9 cellular contexts compared by ENCODE assay signal in genomic region chr10:107814865-107815487, GRCh38.
DNase-seq lines count a peak whose midpoint lies in the region; ATAC-seq, FAIRE-seq and TF ChIP-seq lines count a peak whose summit lies in the region.
"Had no signal": no experiment of that assay in that cellular context is flagged by ENCODE, and none has a peak within 500 bp of the region (broad histone marks: within the 10 kb centered on the region; RNA-seq: fewer than 3 reads in every experiment).

No MANE protein-coding gene starts in this region.

- H3K9me3 Mint-ChIP-seq in activated T-helper 2 cell treated with anti-CD3 and anti-CD28 coated beads, Interferon-gamma antibody, Interleukin-2, Interleukin-4, amounts not matched to agents 10 μg/mL and 5 μg/mL and 100 μg/mL, durations not matched to agents 14 hours and 24 hours and 36 hours = peaks cover 12% of the 10 kb centered on the region

- H3K27me3 ChIP-seq in NT2/D1 (ENCODE audit: insufficient read depth, insufficient read length) (no peaks in the 10 kb centered on the region), H1 (replicated peaks in 1 of 4; ENCODE audit: control insufficient read depth in 3 of 4, extremely low read depth in 1 of 4, insufficient read depth in 3 of 4, low read length in 3 of 4) (no peaks in the 10 kb centered on the region; a peak in 1 of 7 replicates)

- H3K14ac ChIP-seq in H1 (ENCODE audit: insufficient read length) = no peak overlapping the region

- H2BK20ac ChIP-seq in H1 (ENCODE audit: low read length) = no peak overlapping the region

- H2BK15ac ChIP-seq in H1 (ENCODE audit: low read length) = no peak overlapping the region

- no peaks in the 10 kb centered on the region for H3K36me3 Mint-ChIP-seq in activated T-helper 2 cell treated with anti-CD3 and anti-CD28 coated beads, Interferon-gamma antibody, Interleukin-2, Interleukin-4, amounts not matched to agents 10 μg/mL and 5 μg/mL and 100 μg/mL, durations not matched to agents 14 hours and 24 hours and 36 hours (ENCODE audit: low read depth)

- 77% methylated on average over 6 of the region's 6 CpGs; no CpG with 5 or more reads in 1 of the 2 experiments for WGBS in H1 (ENCODE audit: extremely low coverage in 1 of 2, insufficient coverage in 1 of 2, insufficient read length in 1 of 2, insufficient replicate concordance in 2 of 2, low coverage in 1 of 2, low lambda C conversion rate in 2 of 2, missing lambda C conversion rate in 1 of 2), 2 experiments

- H3K4me2 ChIP-seq in H1 (ENCODE audit: insufficient read depth in 1 of 2, low read depth in 2 of 2, low read length in 2 of 2) = no peak overlapping the region

- no peak for TF ChIP-seq EP300 in H1 (IDR thresholded peaks at IDR 0.05; ENCODE audit: borderline replicate concordance in 1 of 2, low read depth in 2 of 2, low read length in 2 of 2)

- H3K4ac ChIP-seq in H1 (replicated peaks; ENCODE audit: insufficient read length, low read depth, low read length) = no peak overlapping the region

- no peak overlapping the region for H3K56ac ChIP-seq in H1 (replicated peaks; ENCODE audit: insufficient read length, low read depth, low read length)

- ATAC-seq in HG02623 (IDR thresholded peaks at IDR 0.05; ENCODE audit: unreplicated experiment) = peak; percentile 64

- TF ChIP-seq CTCF in H1 (IDR thresholded peaks at IDR 0.05; ENCODE audit: control extremely low read depth in 1 of 3, insufficient read depth in 1 of 3, low read depth in 1 of 3, low read length in 3 of 3) = peak; percentile 48 to 90 (median 71)

- intact Hi-C loops in activated T-helper 2 cell treated with anti-CD3 and anti-CD28 coated beads, Interferon-gamma antibody, Interleukin-2, Interleukin-4, amounts not matched to agents 10 μg/mL and 5 μg/mL and 100 μg/mL, durations not matched to agents 14 hours and 24 hours and 36 hours (cut with micrococcal nuclease) = no loop called here

- H3K4me1 ChIP-seq in NT2/D1 (ENCODE audit: insufficient read depth, insufficient read length) (no peaks in the 10 kb centered on the region), H1 (replicated peaks in 1 of 4; ENCODE audit: control insufficient read depth in 3 of 4, insufficient read depth in 4 of 4, low read length in 3 of 4) (no peaks in the 10 kb centered on the region; a peak in 1 of 7 replicates)

- H3K9ac ChIP-seq in NT2/D1 (ENCODE audit: insufficient read length, low read depth) (no peak overlapping the region), H1 (replicated peaks in 1 of 4; ENCODE audit: extremely low read depth in 1 of 4, low read depth in 3 of 4, low read length in 3 of 4) (no peak overlapping the region)

- no peaks in the 10 kb centered on the region for H4K20me1 ChIP-seq in H1 (replicated peaks in 1 of 2; ENCODE audit: control insufficient read depth in 1 of 2, insufficient read depth in 2 of 2, low read length in 2 of 2)

- H3K23me2 ChIP-seq in H1 (ENCODE audit: low read depth, low read length) = no peaks in the 10 kb centered on the region; the same call in 1 of the 2 replicates

- TF ChIP-seq RAD21 in H1 (IDR thresholded peaks at IDR 0.05 in 1 of 2, conservative IDR thresholded peaks at IDR 0.05 in 1 of 2; ENCODE audit: low read depth in 2 of 2, low read length in 2 of 2) = peak; percentile 90

- H3K36me3 ChIP-seq in NT2/D1 (ENCODE audit: insufficient read depth, insufficient read length, low read length) (no peaks in the 10 kb centered on the region), H1 (ENCODE audit: control insufficient read depth in 2 of 4, insufficient read depth in 4 of 4, low read length in 3 of 4) (no peaks in the 10 kb centered on the region)

- H3K18ac ChIP-seq in H1 (ENCODE audit: extremely low read depth, low read length) = no peak overlapping the region

- H2AK5ac ChIP-seq in H1 (ENCODE audit: low read depth, low read length) = no peak overlapping the region

- no peak overlapping the region for H4K5ac ChIP-seq in H1 (ENCODE audit: insufficient read length, low read depth, low read length)

- no peaks in the 10 kb centered on the region for H3K27me3 Mint-ChIP-seq in activated T-helper 2 cell treated with anti-CD3 and anti-CD28 coated beads, Interferon-gamma antibody, Interleukin-2, Interleukin-4, amounts not matched to agents 10 μg/mL and 5 μg/mL and 100 μg/mL, durations not matched to agents 14 hours and 24 hours and 36 hours (ENCODE audit: low read depth)

- H4K91ac ChIP-seq in H1 (replicated peaks; ENCODE audit: insufficient read length, low read length) = no peak overlapping the region

- H3K79me2 ChIP-seq in H1 (ENCODE audit: control insufficient read depth in 1 of 2, insufficient read depth in 2 of 2, low read length in 2 of 2) = no peaks in the 10 kb centered on the region

- H3K4me1 Mint-ChIP-seq in activated T-helper 2 cell treated with anti-CD3 and anti-CD28 coated beads, Interferon-gamma antibody, Interleukin-2, Interleukin-4, amounts not matched to agents 10 μg/mL and 5 μg/mL and 100 μg/mL, durations not matched to agents 14 hours and 24 hours and 36 hours (ENCODE audit: low read depth) = no peaks in the 10 kb centered on the region

- no peak overlapping the region for H3K27ac Mint-ChIP-seq in activated T-helper 2 cell treated with anti-CD3 and anti-CD28 coated beads, Interferon-gamma antibody, Interleukin-2, Interleukin-4, amounts not matched to agents 10 μg/mL and 5 μg/mL and 100 μg/mL, durations not matched to agents 14 hours and 24 hours and 36 hours

- no peak overlapping the region for H3K4me3 Mint-ChIP-seq in activated T-helper 2 cell treated with anti-CD3 and anti-CD28 coated beads, Interferon-gamma antibody, Interleukin-2, Interleukin-4, amounts not matched to agents 10 μg/mL and 5 μg/mL and 100 μg/mL, durations not matched to agents 14 hours and 24 hours and 36 hours (ENCODE audit: low read depth)

- H2AFZ ChIP-seq in H1 (ENCODE audit: low read length) = peak overlapping the region; percentile 42; the same call in 1 of the 2 replicates

- POLR2A ChIA-PET in H1 (lab: Charles Lee; ENCODE audit: partially characterized antibody) = no interaction called here

- CTCF ChIA-PET in H1 (lab: Charles Lee; ENCODE audit: partially characterized antibody) = interaction anchor here (0.6 to 4.3 kb wide), 11 partner anchors 11 to 406 kb away, joined by 3 to 15 read pairs (median 3); no protein-coding TSS in a partner anchor

- no peak overlapping the region for H3K27ac ChIP-seq in H1 (ENCODE audit: low read depth, low read length)

- no peaks in the 10 kb centered on the region for H3K79me1 ChIP-seq in H1 (ENCODE audit: low read depth, low read length)

- H3K9me3 ChIP-seq in NT2/D1 (ENCODE audit: insufficient read depth, low read length) = no peaks in the 10 kb centered on the region
- no peaks in the 10 kb centered on the region for H3K9me3 ChIP-seq in H1 (ENCODE audit: insufficient read depth in 2 of 2, low read depth in 1 of 2, low read length in 1 of 2)

- no peak overlapping the region for H2BK5ac ChIP-seq in H1 (ENCODE audit: low read depth, low read length)

- no peak overlapping the region for H3K4me3 ChIP-seq in NT2/D1 (ENCODE audit: insufficient read length, low read depth)
- H3K4me3 ChIP-seq in H1 (ENCODE audit: extremely low read depth in 1 of 4, insufficient read depth in 2 of 4, low read depth in 3 of 4, low read length in 4 of 4) = no peak overlapping the region

- H3K23ac ChIP-seq in H1 (ENCODE audit: insufficient read length) = no peak overlapping the region

- no peak overlapping the region for H4K8ac ChIP-seq in H1 (ENCODE audit: extremely low read depth, insufficient read depth, low read length)

- FAIRE-seq in H1 (lab: Jason Lieb, UNC) = peak; percentile 99
- FAIRE-seq: A204.1 had no signal

- DNase-seq in NCI-H1105 treated with DMSO at 0.1 percent for 48 hours (lab: John Stamatoyannopoulos, UW) (peak; percentile 19), NCI-H1105 (lab: John Stamatoyannopoulos, UW) (no peak), NT2/D1 (ENCODE audit: low read depth, low spot score) (peak; percentile 55), H1 (ENCODE audit: low read depth in 1 of 2, low spot score in 2 of 2) (peak; percentile 36 to 69), midbrain (lab: John Stamatoyannopoulos, UW) (peak; percentile 35)
- DNase-seq in activated naive CD4-positive, alpha-beta T cell (lab: John Stamatoyannopoulos, UW) = no peak
- no peak for DNase-seq in activated T-helper 2 cell treated with anti-CD3 and anti-CD28 coated beads, Interferon-gamma antibody, Interleukin-2, Interleukin-4, amounts not matched to agents 10 μg/mL and 5 μg/mL and 100 μg/mL, durations not matched to agents 14 hours and 24 hours and 36 hours (ENCODE audit: low spot score)

- no peak overlapping the region for H2BK12ac ChIP-seq in H1 (ENCODE audit: low read depth, low read length)

- H2BK120ac ChIP-seq in H1 (replicated peaks; ENCODE audit: low read depth, low read length) = no peak overlapping the region

- TF ChIP-seq POLR2A in H1 (IDR thresholded peaks at IDR 0.05; ENCODE audit: control extremely low read depth in 1 of 2, low read depth in 2 of 2, low read length in 2 of 2) = no peak

TF ChIP-seq in H1, 55 proteins besides CTCF, POLR2A, EP300 and RAD21:
- TF ChIP-seq CEBPB (IDR thresholded peaks at IDR 0.05; ENCODE audit: low read depth, low read length) (no peak), MAX (IDR thresholded peaks at IDR 0.05) (0 out of 2 replicates have a peak, but pooled peaks have one; percentile 26), SIRT6 (IDR thresholded peaks at IDR 0.05; ENCODE audit: low read length) (no peak), JUN (IDR thresholded peaks at IDR 0.05; ENCODE audit: low read depth, low read length) (no peak)

Comparison
In these comparisons a context has a peak if more than half of its experiments do, and no peak if none do; other contexts are left out.
1. DNase-seq: peak in NCI-H1105 treated with DMSO at 0.1 percent for 48 hours (single experiment), NT2/D1 (single experiment), H1 (2 of 2) and midbrain (single experiment); none in NCI-H1105 (single experiment), activated naive CD4-positive, alpha-beta T cell (0 of 4) and activated T-helper 2 cell treated with anti-CD3 and anti-CD28 coated beads, Interferon-gamma antibody, Interleukin-2, Interleukin-4, amounts not matched to agents 10 μg/mL and 5 μg/mL and 100 μg/mL, durations not matched to agents 14 hours and 24 hours and 36 hours (single experiment).